Comparison of ENCODE assay signal across 28 cellular contexts in the genomic region with DNA sequence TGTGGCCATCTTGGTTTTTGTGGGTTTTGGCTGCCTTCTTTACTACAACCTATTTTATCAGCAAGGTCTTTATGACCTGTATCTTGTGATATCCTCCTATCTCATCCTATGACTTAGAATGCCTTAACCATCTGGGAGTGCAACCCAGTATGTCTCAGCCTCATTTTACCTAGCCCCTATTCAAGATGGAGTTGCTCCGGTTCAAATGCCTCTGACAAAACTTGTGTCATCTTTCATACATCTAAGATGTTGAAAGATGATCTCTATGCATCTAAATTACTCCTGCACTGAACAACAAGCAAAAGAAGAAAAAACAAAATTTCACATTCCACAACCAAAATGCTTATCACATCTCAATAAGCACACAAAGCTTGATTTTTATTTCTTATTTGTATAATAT.
"Had no signal": no experiment of that assay in that cellular context is flagged by ENCODE, and none has a peak within 500 bp of the region (broad histone marks: within the 10 kb centered on the region; RNA-seq: fewer than 3 reads in every experiment).

No MANE protein-coding gene starts in this region.

- H3K4me1 ChIP-seq: colonic mucosa, esophagus muscularis mucosa, esophagus squamous epithelium, foreskin keratinocyte, gastrocnemius medialis, gastroesophageal sphincter, heart left ventricle, heart right ventricle had no signal

- H3K27ac ChIP-seq: colonic mucosa, coronary artery, dorsolateral prefrontal cortex, epithelial cell of prostate, esophagus muscularis mucosa, esophagus squamous epithelium, foreskin keratinocyte, gastrocnemius medialis, gastroesophageal sphincter, heart left ventricle, heart right ventricle, hepatocyte had no signal

- H3K36me3 ChIP-seq: colonic mucosa, esophagus muscularis mucosa, esophagus squamous epithelium, gastrocnemius medialis, gastroesophageal sphincter, heart left ventricle, heart right ventricle had no signal

- H3K27me3 Mint-ChIP-seq: dendritic cell treated with granulocyte-macrophage colony-stimulating factor and Interleukin-4, amounts not matched to agents 40 ng/mL and 50 ng/mL, for 4 days had no signal

- H3K9me3 ChIP-seq: colonic mucosa, esophagus squamous epithelium, gastrocnemius medialis had no signal

- H3K9me3 Mint-ChIP-seq: dendritic cell treated with granulocyte-macrophage colony-stimulating factor and Interleukin-4, amounts not matched to agents 40 ng/mL and 50 ng/mL, for 4 days; effector memory CD8-positive, alpha-beta T cell; endodermal cell had no signal

- H3K4me2 ChIP-seq: hepatocyte had no signal

- FAIRE-seq: endometrium, endothelial cell of umbilical vein, frontal cortex had no signal

- H3K79me2 ChIP-seq: hepatocyte had no signal

- H3K27ac Mint-ChIP-seq: dendritic cell treated with granulocyte-macrophage colony-stimulating factor and Interleukin-4, amounts not matched to agents 40 ng/mL and 50 ng/mL, for 4 days; effector memory CD8-positive, alpha-beta T cell; endodermal cell had no signal

- H3K4me3 ChIP-seq: colonic mucosa, coronary artery, dorsolateral prefrontal cortex, esophagus muscularis mucosa, esophagus squamous epithelium, gastrocnemius medialis, gastroesophageal sphincter, heart left ventricle, heart right ventricle, hepatocyte had no signal

- H3K27me3 ChIP-seq: colonic mucosa, esophagus muscularis mucosa, esophagus squamous epithelium, foreskin keratinocyte, gastrocnemius medialis, gastroesophageal sphincter, heart left ventricle, heart right ventricle, hepatocyte had no signal

- DNase-seq: colonic mucosa; dermis blood vessel endothelial cell; dorsolateral prefrontal cortex; effector CD4-positive, alpha-beta T cell; effector CD8-positive, alpha-beta T cell; effector memory CD4-positive, alpha-beta T cell; effector memory CD8-positive, alpha-beta T cell; endodermal cell; erythroblast; esophagus squamous epithelium; foreskin fibroblast; foreskin keratinocyte; foreskin melanocyte; gastrocnemius medialis; glutamatergic neuron; heart left ventricle; heart right ventricle; hippocampal formation had no signal

- H3K4me3 Mint-ChIP-seq: dendritic cell treated with granulocyte-macrophage colony-stimulating factor and Interleukin-4, amounts not matched to agents 40 ng/mL and 50 ng/mL, for 4 days; effector memory CD8-positive, alpha-beta T cell; endodermal cell had no signal

- H2AFZ ChIP-seq: hepatocyte had no signal

- H3K4me1 Mint-ChIP-seq: endodermal cell had no signal

- ATAC-seq: effector memory CD8-positive, alpha-beta T cell; esophagus mucosa; foreskin keratinocyte; gastrocnemius medialis; gastroesophageal sphincter; heart left ventricle; heart right ventricle had no signal
